ENCODE assay signal across 1 cellular context in the genomic region with DNA sequence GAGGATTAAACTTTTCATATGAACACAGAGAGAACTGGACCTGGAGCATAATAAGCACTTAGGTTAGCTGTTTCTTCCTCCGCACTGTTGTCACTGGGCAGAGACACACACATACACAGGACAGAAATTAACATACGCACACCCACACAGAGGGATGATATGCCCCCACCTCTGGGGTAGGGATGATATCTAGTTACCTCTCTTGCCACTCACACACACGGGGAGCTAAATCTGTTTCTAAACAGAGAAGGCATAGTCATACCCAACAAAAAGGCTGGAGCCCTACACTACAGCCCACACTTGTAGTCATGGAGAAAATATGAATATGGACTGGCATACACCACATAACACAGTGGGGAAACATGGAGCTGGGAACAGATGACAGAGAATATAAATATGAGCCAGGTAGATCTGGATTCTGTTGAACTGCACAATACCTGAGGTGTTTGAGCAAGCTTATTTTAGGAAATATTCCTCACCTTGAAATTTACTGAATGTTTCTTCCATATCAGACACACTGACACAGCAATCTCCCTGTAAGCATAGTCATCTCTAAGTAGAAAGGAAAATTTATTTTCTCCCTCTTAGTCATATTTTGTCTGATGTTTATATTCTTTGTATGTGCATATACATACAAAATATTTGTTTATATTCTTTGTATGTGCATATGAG.
TF ChIP-seq lines count a peak whose summit lies in the region.

No MANE protein-coding gene starts in this region.

TF ChIP-seq in GM12891, 5 proteins besides CTCF, POLR2A, EP300 and RAD21:
- TF ChIP-seq TAF1 (IDR thresholded peaks at IDR 0.05; ENCODE audit: low read depth, low read length) (no peak), PAX5 (IDR thresholded peaks at IDR 0.05; ENCODE audit: insufficient read depth, low read length, severe bottlenecking) (no peak), POLR2AphosphoS5 (IDR thresholded peaks at IDR 0.05; ENCODE audit: low read depth, low read length) (no peak), POU2F2 (IDR thresholded peaks at IDR 0.05; ENCODE audit: low read depth, low read length) (no peak), SPI1 (IDR thresholded peaks at IDR 0.05; ENCODE audit: low read depth, low read length) (no peak)
TF ChIP-seq in GM12891: peak in this region for 0.
